1 cellular context compared by ENCODE assay signal in the genomic region with DNA sequence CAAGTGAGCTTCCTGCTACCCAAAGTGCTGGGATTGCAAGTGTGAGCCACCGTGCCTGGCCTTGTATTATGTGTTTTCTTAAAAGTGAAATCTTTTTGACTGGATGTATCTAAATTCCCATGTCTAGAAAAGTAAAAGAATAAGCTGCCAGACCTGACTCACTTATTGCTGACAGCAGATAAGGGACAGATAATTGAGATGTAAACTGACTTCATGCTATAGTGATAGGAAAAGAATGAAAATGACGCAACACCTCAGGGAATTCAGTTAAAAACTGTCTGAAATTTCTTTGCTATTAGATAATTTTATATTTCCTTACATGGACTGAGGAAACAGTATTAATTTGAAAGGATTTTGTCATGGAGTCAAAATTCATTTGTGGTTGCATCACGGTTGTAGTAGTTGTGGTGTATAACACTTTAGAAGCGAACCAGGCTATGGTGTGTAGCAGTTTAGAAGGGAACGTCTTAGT.
TF ChIP-seq lines count a peak whose summit lies in the region.

No MANE protein-coding gene starts in this region.

TF ChIP-seq in SK-N-SH, 30 proteins besides CTCF, POLR2A, EP300 and RAD21:
- TF ChIP-seq TCF12 (IDR thresholded peaks at IDR 0.05) (peak; percentile 56), RCOR1 (IDR thresholded peaks at IDR 0.05; ENCODE audit: low read length) (no peak), JUND (IDR thresholded peaks at IDR 0.05) (peak; percentile 66), FOSL2 (IDR thresholded peaks at IDR 0.05; ENCODE audit: borderline replicate concordance, low read depth) (peak; percentile 59), FOXJ3 (CRISPR knock-in tag; IDR thresholded peaks at IDR 0.05) (no peak), ELF1 (IDR thresholded peaks at IDR 0.05) (no peak), NFIC (IDR thresholded peaks at IDR 0.05; ENCODE audit: borderline replicate concordance) (0 out of 2 replicates have a peak, but pooled peaks have one; percentile 12), CHD2 (IDR thresholded peaks at IDR 0.05; ENCODE audit: low read length, partially characterized antibody) (no peak), RXRA (IDR thresholded peaks at IDR 0.05; ENCODE audit: borderline replicate concordance, low read depth) (no peak)
- TF ChIP-seq, protein P1, sequence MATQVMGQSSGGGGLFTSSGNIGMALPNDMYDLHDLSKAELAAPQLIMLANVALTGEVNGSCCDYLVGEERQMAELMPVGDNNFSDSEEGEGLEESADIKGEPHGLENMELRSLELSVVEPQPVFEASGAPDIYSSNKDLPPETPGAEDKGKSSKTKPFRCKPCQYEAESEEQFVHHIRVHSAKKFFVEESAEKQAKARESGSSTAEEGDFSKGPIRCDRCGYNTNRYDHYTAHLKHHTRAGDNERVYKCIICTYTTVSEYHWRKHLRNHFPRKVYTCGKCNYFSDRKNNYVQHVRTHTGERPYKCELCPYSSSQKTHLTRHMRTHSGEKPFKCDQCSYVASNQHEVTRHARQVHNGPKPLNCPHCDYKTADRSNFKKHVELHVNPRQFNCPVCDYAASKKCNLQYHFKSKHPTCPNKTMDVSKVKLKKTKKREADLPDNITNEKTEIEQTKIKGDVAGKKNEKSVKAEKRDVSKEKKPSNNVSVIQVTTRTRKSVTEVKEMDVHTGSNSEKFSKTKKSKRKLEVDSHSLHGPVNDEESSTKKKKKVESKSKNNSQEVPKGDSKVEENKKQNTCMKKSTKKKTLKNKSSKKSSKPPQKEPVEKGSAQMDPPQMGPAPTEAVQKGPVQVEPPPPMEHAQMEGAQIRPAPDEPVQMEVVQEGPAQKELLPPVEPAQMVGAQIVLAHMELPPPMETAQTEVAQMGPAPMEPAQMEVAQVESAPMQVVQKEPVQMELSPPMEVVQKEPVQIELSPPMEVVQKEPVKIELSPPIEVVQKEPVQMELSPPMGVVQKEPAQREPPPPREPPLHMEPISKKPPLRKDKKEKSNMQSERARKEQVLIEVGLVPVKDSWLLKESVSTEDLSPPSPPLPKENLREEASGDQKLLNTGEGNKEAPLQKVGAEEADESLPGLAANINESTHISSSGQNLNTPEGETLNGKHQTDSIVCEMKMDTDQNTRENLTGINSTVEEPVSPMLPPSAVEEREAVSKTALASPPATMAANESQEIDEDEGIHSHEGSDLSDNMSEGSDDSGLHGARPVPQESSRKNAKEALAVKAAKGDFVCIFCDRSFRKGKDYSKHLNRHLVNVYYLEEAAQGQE (IDR thresholded peaks at IDR 0.05; ENCODE audit: low read depth, low read length): no peak
- TF ChIP-seq, protein P2, sequence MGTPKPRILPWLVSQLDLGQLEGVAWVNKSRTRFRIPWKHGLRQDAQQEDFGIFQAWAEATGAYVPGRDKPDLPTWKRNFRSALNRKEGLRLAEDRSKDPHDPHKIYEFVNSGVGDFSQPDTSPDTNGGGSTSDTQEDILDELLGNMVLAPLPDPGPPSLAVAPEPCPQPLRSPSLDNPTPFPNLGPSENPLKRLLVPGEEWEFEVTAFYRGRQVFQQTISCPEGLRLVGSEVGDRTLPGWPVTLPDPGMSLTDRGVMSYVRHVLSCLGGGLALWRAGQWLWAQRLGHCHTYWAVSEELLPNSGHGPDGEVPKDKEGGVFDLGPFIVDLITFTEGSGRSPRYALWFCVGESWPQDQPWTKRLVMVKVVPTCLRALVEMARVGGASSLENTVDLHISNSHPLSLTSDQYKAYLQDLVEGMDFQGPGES (IDR thresholded peaks at IDR 0.05; ENCODE audit: low read depth, low read length): no peak
- TF ChIP-seq, protein P3, sequence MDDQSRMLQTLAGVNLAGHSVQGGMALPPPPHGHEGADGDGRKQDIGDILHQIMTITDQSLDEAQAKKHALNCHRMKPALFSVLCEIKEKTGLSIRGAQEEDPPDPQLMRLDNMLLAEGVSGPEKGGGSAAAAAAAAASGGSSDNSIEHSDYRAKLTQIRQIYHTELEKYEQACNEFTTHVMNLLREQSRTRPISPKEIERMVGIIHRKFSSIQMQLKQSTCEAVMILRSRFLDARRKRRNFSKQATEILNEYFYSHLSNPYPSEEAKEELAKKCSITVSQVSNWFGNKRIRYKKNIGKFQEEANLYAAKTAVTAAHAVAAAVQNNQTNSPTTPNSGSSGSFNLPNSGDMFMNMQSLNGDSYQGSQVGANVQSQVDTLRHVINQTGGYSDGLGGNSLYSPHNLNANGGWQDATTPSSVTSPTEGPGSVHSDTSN (IDR thresholded peaks at IDR 0.05): peak; percentile 78
